ENCODE assay signal across 12 cellular contexts in the genomic region with DNA sequence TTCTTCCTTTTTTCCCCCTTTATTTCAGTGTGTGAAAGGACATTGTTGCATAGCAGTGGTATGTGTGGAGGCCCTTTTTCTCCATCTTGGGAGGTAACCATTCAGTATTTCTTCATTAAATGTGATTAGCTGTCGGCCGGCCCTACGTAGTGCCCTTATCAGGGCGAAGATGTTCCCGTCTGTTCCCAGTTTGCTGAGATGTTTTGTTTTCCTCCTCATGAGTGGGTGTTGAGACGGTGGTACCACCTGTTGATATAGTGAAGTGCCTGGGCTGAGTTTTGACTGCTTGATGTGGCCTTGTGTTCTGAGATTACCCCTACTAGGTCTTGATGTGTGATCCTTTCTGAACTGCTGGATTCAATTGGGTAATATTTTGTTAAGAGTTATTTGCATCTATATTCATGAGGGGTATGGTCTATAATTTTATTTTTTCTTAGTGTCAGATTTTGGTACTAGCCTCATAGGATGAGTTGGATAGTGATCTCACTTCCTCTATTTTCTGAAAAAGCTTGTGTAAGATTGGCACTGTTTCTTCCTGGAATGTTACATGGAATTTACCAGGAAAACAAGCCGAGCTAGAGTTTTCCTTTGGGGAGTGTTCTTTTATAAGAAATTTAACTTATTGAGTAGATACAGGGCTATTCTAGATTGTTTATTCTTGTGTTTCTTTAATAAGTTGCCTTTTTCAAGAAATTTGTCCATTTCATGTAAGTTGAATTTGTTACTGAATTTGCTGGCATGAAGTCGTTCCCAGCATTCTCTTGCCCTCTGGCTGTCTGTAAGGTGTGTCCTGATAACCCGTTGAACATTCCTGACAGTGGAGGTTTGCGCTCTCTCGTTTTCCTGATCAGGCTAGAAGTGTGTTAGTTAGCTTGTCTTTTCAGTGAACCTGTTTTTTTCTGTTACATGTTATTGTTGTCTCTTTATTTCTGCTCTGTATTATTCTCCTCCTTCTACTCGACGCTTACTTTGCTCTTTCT. TPM values are rescaled to one million over a fixed set of nuclear protein-coding genes. Genes with fewer than 3 reads are reported as not detected.
DNase-seq lines count a peak whose midpoint lies in the region; ATAC-seq and TF ChIP-seq lines count a peak whose summit lies in the region.
"Had no signal": no experiment of that assay in that cellular context is flagged by ENCODE, and none has a peak within 500 bp of the region (broad histone marks: within the 10 kb centered on the region; RNA-seq: fewer than 3 reads in every experiment).

No MANE protein-coding gene starts in this region.

- no peaks in the 10 kb centered on the region for H3K36me3 ChIP-seq in mucosa of descending colon (ENCODE audit: low read depth)

- H3K9me3 ChIP-seq in CD4-positive, alpha-beta T cell (ENCODE audit: control insufficient read depth, low read length), result no peaks in the 10 kb centered on the region
- no peaks in the 10 kb centered on the region for H3K9me3 ChIP-seq in mucosa of descending colon

- intact Hi-C loops in CD4-positive, alpha-beta T cell (cut with DNase I, micrococcal nuclease), result no loop called here
- intact Hi-C loops in mucosa of descending colon (cut with DNase I, micrococcal nuclease), result no loop called here

- no peaks in the 10 kb centered on the region for H3K27me3 ChIP-seq in CD4-positive, alpha-beta T cell (ENCODE audit: control insufficient read depth, insufficient read depth, low read length)

- H3K36me3 Mint-ChIP-seq in CD4-positive, alpha-beta T cell (ENCODE audit: low read depth), result peaks cover 29% of the 10 kb centered on the region
- H3K36me3 Mint-ChIP-seq in progenitor cell of endocrine pancreas (ENCODE audit: insufficient read depth), result peaks cover 2% of the 10 kb centered on the region

- peak overlapping the region; percentile 43 for H3K4me3 Mint-ChIP-seq in CD4-positive, alpha-beta T cell
- H3K4me3 Mint-ChIP-seq in progenitor cell of endocrine pancreas (ENCODE audit: low read depth), result no peak overlapping the region

- H3K27ac Mint-ChIP-seq in CD4-positive, alpha-beta T cell, result peak overlapping the region; percentile 77
- H3K27ac Mint-ChIP-seq in progenitor cell of endocrine pancreas, result no peak overlapping the region

- DNase-seq in CD4-positive, alpha-beta T cell, result no peak
- DNase-seq in HCEC 1CT (peak; percentile 7), cardiac fibroblast (ENCODE audit: low read depth in 2 of 2) (peak; percentile 51 to 59), mucosa of descending colon (peak in 2 of 3 donors; percentile 2 to 14), progenitor cell of endocrine pancreas (ENCODE audit: low spot score, unreplicated experiment) (no peak), cerebellar cortex (ENCODE audit: low spot score) (no peak)
- DNase-seq: anterior cingulate cortex, SW 1271 had no signal

- H3K27me3 Mint-ChIP-seq in CD4-positive, alpha-beta T cell, result no peaks in the 10 kb centered on the region
- no peaks in the 10 kb centered on the region for H3K27me3 Mint-ChIP-seq in progenitor cell of endocrine pancreas

- CTCF ChIA-PET in CD4-positive, alpha-beta T cell (lab: Charles Lee), result no interaction called here

- H3K4me1 Mint-ChIP-seq in CD4-positive, alpha-beta T cell (ENCODE audit: low read depth), result peaks cover 42% of the 10 kb centered on the region
- peaks cover 7% of the 10 kb centered on the region for H3K4me1 Mint-ChIP-seq in progenitor cell of endocrine pancreas (ENCODE audit: low read depth)

- no peak for TF ChIP-seq CTCF in CD4-positive, alpha-beta T cell (IDR thresholded peaks at IDR 0.05)
- TF ChIP-seq CTCF in cardiac fibroblast (IDR thresholded peaks at IDR 0.05; ENCODE audit: low read depth, low read length) (no peak), mucosa of descending colon (IDR thresholded peaks at IDR 0.05) (no peak), progenitor cell of endocrine pancreas (IDR thresholded peaks at IDR 0.05; ENCODE audit: unreplicated experiment) (no peak)

- no peaks in the 10 kb centered on the region for H3K9me3 Mint-ChIP-seq in CD4-positive, alpha-beta T cell
- H3K9me3 Mint-ChIP-seq in progenitor cell of endocrine pancreas (ENCODE audit: low read depth), result no peaks in the 10 kb centered on the region

- POLR2A ChIA-PET in CD4-positive, alpha-beta T cell (lab: Charles Lee), result interaction anchor here (1.2 kb wide), 1 partner anchor 52 kb away, joined by 3 read pairs; no protein-coding TSS in a partner anchor

- H3K27ac ChIP-seq in CD4-positive, alpha-beta T cell (ENCODE audit: low read depth, low read length), result no peak overlapping the region

- H3K4me1 ChIP-seq in mucosa of descending colon (ENCODE audit: low read depth), result peaks cover 17% of the 10 kb centered on the region

- ATAC-seq in CD4-positive, alpha-beta T cell (ENCODE audit: poor library complexity), result no peak
- ATAC-seq in mucosa of descending colon, result no peak
- no peak for ATAC-seq in HG03139 (IDR thresholded peaks at IDR 0.05; ENCODE audit: unreplicated experiment)
- ATAC-seq in GM19351 (IDR thresholded peaks at IDR 0.05; ENCODE audit: unreplicated experiment), result no peak

- H3K4me3 ChIP-seq in cardiac fibroblast (replicated peaks in 1 of 2; ENCODE audit: low read depth in 2 of 2, low read length in 2 of 2), result no peak overlapping the region
- no peak overlapping the region for H3K4me3 ChIP-seq in mucosa of descending colon

RNA-seq across cellular contexts. Expression of gene MTG2, which starts 4.3 kb away (rescaled TPM):
- total RNA-seq in CD4-positive, alpha-beta T cell, result 1 to 10 TPM; 9.5 to 9.9 TPM
- total RNA-seq in mucosa of descending colon (10 to 100 TPM; 28.8 to 34.9 (median 32.6) TPM), progenitor cell of endocrine pancreas (30.4 and 31.6 TPM in 2 replicates)

RNA-seq across cellular contexts. Expression of gene HRH3, which starts 32.9 kb away (rescaled TPM):
- total RNA-seq in CD4-positive, alpha-beta T cell, result not detected
- under 1 TPM in 1 of 3 donors, not detected in 2; 0.09 TPM for total RNA-seq in mucosa of descending colon
- total RNA-seq in progenitor cell of endocrine pancreas, result 0.10 TPM in 1 of 2 replicates, not detected in the other
- total RNA-seq: fibroblast of lung, NCI-H460 had no signal

RNA-seq across cellular contexts. Expression of gene SS18L1, which starts 43.6 kb away (rescaled TPM):
- total RNA-seq in CD4-positive, alpha-beta T cell, result 10 to 100 TPM; 12.8 to 13.4 TPM
- total RNA-seq in mucosa of descending colon, result 10 to 100 TPM; 13.2 to 16.0 (median 14.4) TPM
- 29.8 and 32.0 TPM in 2 replicates for total RNA-seq in progenitor cell of endocrine pancreas

RNA-seq across cellular contexts. Expression of gene PSMA7, which starts 44.0 kb away (rescaled TPM):
- 100 to 1,000 TPM; 150 to 158 TPM for total RNA-seq in CD4-positive, alpha-beta T cell
- total RNA-seq in mucosa of descending colon (100 to 1,000 TPM; 129 to 197 (median 194) TPM), progenitor cell of endocrine pancreas (221 and 234 TPM in 2 replicates)

RNA-seq across cellular contexts. Expression of gene OSBPL2, which starts 51.1 kb away (rescaled TPM):
- total RNA-seq in CD4-positive, alpha-beta T cell, result 10 to 100 TPM; 52.8 to 54.4 TPM
- total RNA-seq in mucosa of descending colon (100 to 1,000 TPM in 1 of 3 donors, 10 to 100 TPM in 2; 87.0 to 111 (median 91.6) TPM), progenitor cell of endocrine pancreas (56.7 and 57.4 TPM in 2 replicates)

Comparison
In these comparisons a context has a peak if more than half of its experiments do, and no peak if none do; other contexts are left out.
1. DNase-seq: peak in HCEC 1CT (single experiment), cardiac fibroblast (2 of 2) and mucosa of descending colon (2 of 3); none in CD4-positive, alpha-beta T cell (0 of 10), progenitor cell of endocrine pancreas (single experiment) and cerebellar cortex (single experiment).